ENCODE assay signal across 22 cellular contexts in genomic region chr10:6012506-6012905, GRCh38. TPM values are rescaled to one million over a fixed set of nuclear protein-coding genes. Genes with fewer than 3 reads are reported as not detected.
DNase-seq lines count a peak whose midpoint lies in the region; ATAC-seq and TF ChIP-seq lines count a peak whose summit lies in the region.
"Had no signal": no experiment of that assay in that cellular context is flagged by ENCODE, and none has a peak within 500 bp of the region (broad histone marks: within the 10 kb centered on the region; RNA-seq: fewer than 3 reads in every experiment).

No MANE protein-coding gene starts in this region.

- no peaks in the 10 kb centered on the region for H3K27me3 ChIP-seq in vagina
- H3K27me3 ChIP-seq in CD8-positive, alpha-beta memory T cell (ENCODE audit: insufficient read depth, low read length, poor library complexity, severe bottlenecking): no peaks in the 10 kb centered on the region

- TF ChIP-seq CTCF in natural killer cell (IDR thresholded peaks at IDR 0.05) (no peak), vagina (IDR thresholded peaks at IDR 0.05) (no peak), MCF 10A (IDR thresholded peaks at IDR 0.05; ENCODE audit: unreplicated experiment) (no peak)

- peaks cover 4% of the 10 kb centered on the region for H3K9me3 Mint-ChIP-seq in activated CD8-positive, alpha-beta memory T cell treated with anti-CD3 and anti-CD28 coated beads, Interleukin-2, amount 10 ng/mL, durations not matched to agents 7 days and 5 days (ENCODE audit: low read depth)
- peaks cover 3% of the 10 kb centered on the region for H3K9me3 Mint-ChIP-seq in natural killer cell treated with Interleukin-12 subunit alpha and Interleukin-12 subunit beta and Interleukin-15 and Interleukin-18, amount 100 ng/mL, for 72 hours
- H3K9me3 Mint-ChIP-seq in natural killer cell: no peaks in the 10 kb centered on the region
- H3K9me3 Mint-ChIP-seq in activated T-helper 1 cell treated with anti-CD3 and anti-CD28 coated beads, Interleukin-12 subunit alpha, Interleukin-12 subunit beta, Interleukin-2, Interleukin-4 antibody, amounts not matched to agents 30 ng/mL and 10 ng/mL and 1 ng/mL, durations not matched to agents 14 hours and 24 hours and 36 hours: peaks cover 12% of the 10 kb centered on the region
- no peaks in the 10 kb centered on the region for H3K9me3 Mint-ChIP-seq in MCF 10A (ENCODE audit: unreplicated experiment)
- peaks cover 0 to 2% (median 0%) of the 10 kb centered on the region in 5 donors for H3K9me3 Mint-ChIP-seq in CD8-positive, alpha-beta memory T cell

- H3K4me3 Mint-ChIP-seq in activated CD8-positive, alpha-beta memory T cell treated with anti-CD3 and anti-CD28 coated beads, Interleukin-2, amount 10 ng/mL, durations not matched to agents 7 days and 5 days: no peak overlapping the region
- peak overlapping the region; percentile 24 for H3K4me3 Mint-ChIP-seq in natural killer cell treated with Interleukin-12 subunit alpha and Interleukin-12 subunit beta and Interleukin-15 and Interleukin-18, amount 100 ng/mL, for 72 hours
- H3K4me3 Mint-ChIP-seq in natural killer cell (no peak overlapping the region), MCF 10A (ENCODE audit: unreplicated experiment) (no peak overlapping the region)
- no peak overlapping the region for H3K4me3 Mint-ChIP-seq in activated T-helper 1 cell treated with anti-CD3 and anti-CD28 coated beads, Interleukin-12 subunit alpha, Interleukin-12 subunit beta, Interleukin-2, Interleukin-4 antibody, amounts not matched to agents 30 ng/mL and 10 ng/mL and 1 ng/mL, durations not matched to agents 14 hours and 24 hours and 36 hours
- H3K4me3 Mint-ChIP-seq in CD8-positive, alpha-beta memory T cell: no peak overlapping the region

- CTCF ChIA-PET in activated CD8-positive, alpha-beta memory T cell treated with anti-CD3 and anti-CD28 coated beads, Interleukin-2, amount 10 ng/mL, durations not matched to agents 7 days and 5 days (lab: Charles Lee): interaction anchor here (0.8 to 5.2 kb wide), 8 partner anchors 19 to 78 kb away, joined by 3 to 41 read pairs (median 8); partner anchors contain the start of gene IL15RA
- CTCF ChIA-PET in MCF 10A (lab: Yijun Ruan, JAX): interaction anchor here (0.6 to 2.8 kb wide), 3 partner anchors 25 to 64 kb away, joined by 3 to 20 read pairs (median 15); no protein-coding TSS in a partner anchor
- CTCF ChIA-PET in CD8-positive, alpha-beta memory T cell (lab: Charles Lee): interaction anchor here (1.3 to 3.4 kb wide), 6 partner anchors 13 to 390 kb away, joined by 3 to 52 read pairs (median 8); no protein-coding TSS in a partner anchor

- peaks cover 66% of the 10 kb centered on the region for H3K36me3 Mint-ChIP-seq in activated CD8-positive, alpha-beta memory T cell treated with anti-CD3 and anti-CD28 coated beads, Interleukin-2, amount 10 ng/mL, durations not matched to agents 7 days and 5 days
- H3K36me3 Mint-ChIP-seq in natural killer cell treated with Interleukin-12 subunit alpha and Interleukin-12 subunit beta and Interleukin-15 and Interleukin-18, amount 100 ng/mL, for 72 hours: peaks cover 41% of the 10 kb centered on the region
- H3K36me3 Mint-ChIP-seq in natural killer cell (no peaks in the 10 kb centered on the region), MCF 10A (ENCODE audit: insufficient read depth, unreplicated experiment) (no peaks in the 10 kb centered on the region)
- peaks cover 63% of the 10 kb centered on the region for H3K36me3 Mint-ChIP-seq in activated T-helper 1 cell treated with anti-CD3 and anti-CD28 coated beads, Interleukin-12 subunit alpha, Interleukin-12 subunit beta, Interleukin-2, Interleukin-4 antibody, amounts not matched to agents 30 ng/mL and 10 ng/mL and 1 ng/mL, durations not matched to agents 14 hours and 24 hours and 36 hours (ENCODE audit: low read depth)
- peaks cover 4 to 12% (median 11%) of the 10 kb centered on the region in 3 donors for H3K36me3 Mint-ChIP-seq in CD8-positive, alpha-beta memory T cell

- H3K27ac ChIP-seq in vagina: peak overlapping the region; percentile 68
- no peak overlapping the region for H3K27ac ChIP-seq in CD8-positive, alpha-beta memory T cell (ENCODE audit: low read depth, low read length)
- H3K27ac ChIP-seq: A549 had no signal

- POLR2A ChIA-PET in MCF 10A (lab: Yijun Ruan, JAX): no interaction called here
- POLR2A ChIA-PET in CD8-positive, alpha-beta memory T cell (lab: Charles Lee): no interaction called here

- DNase-seq in activated CD8-positive, alpha-beta memory T cell treated with anti-CD3 and anti-CD28 coated beads, Interleukin-2, amount 10 ng/mL, durations not matched to agents 7 days and 5 days: peak; percentile 38
- DNase-seq in activated CD8-positive, alpha-beta memory T cell treated with anti-CD3 and anti-CD28 coated beads, Interleukin-2, amount 50 U/mL, for 4 hours: no peak
- DNase-seq in natural killer cell treated with Interleukin-12 subunit alpha and Interleukin-12 subunit beta and Interleukin-15 and Interleukin-18, amount 100 ng/mL, for 72 hours (ENCODE audit: low spot score): no peak
- DNase-seq in natural killer cell (no peak), vagina (ENCODE audit: extremely low spot score in 2 of 2) (peak in 1 of 2 donors; percentile 67), MCF 10A (ENCODE audit: unreplicated experiment) (no peak)
- DNase-seq in activated T-helper 1 cell treated with anti-CD3 and anti-CD28 coated beads, Interleukin-12 subunit alpha, Interleukin-12 subunit beta, Interleukin-2, Interleukin-4 antibody, amounts not matched to agents 30 ng/mL and 10 ng/mL and 1 ng/mL, durations not matched to agents 14 hours and 24 hours and 36 hours (ENCODE audit: low spot score): no peak
- no peak for DNase-seq in CD8-positive, alpha-beta memory T cell
- DNase-seq: C1 segment of cervical spinal cord, COR-L47, DMS 273 treated with DMSO at 0.1 percent for 48 hours, DND-41, IMR-90, NCI-H1417 treated with DMSO at 0.1 percent for 48 hours, NCI-H1930, NCI-H345, NCI-H524 treated with DMSO at 0.1 percent for 48 hours, SHP77 had no signal

- H3K36me3 ChIP-seq in vagina: no peaks in the 10 kb centered on the region
- no peaks in the 10 kb centered on the region for H3K36me3 ChIP-seq in CD8-positive, alpha-beta memory T cell (ENCODE audit: insufficient read depth, low read length)
- H3K36me3 ChIP-seq: HAP-1 had no signal

- BruUV-seq in MCF 10A (replicated peaks; lab: Mats Ljungman, UMichigan): no TSS peak

- no peak overlapping the region for H3K27ac Mint-ChIP-seq in activated CD8-positive, alpha-beta memory T cell treated with anti-CD3 and anti-CD28 coated beads, Interleukin-2, amount 10 ng/mL, durations not matched to agents 7 days and 5 days
- peak overlapping the region; percentile 75 to 76 for H3K27ac Mint-ChIP-seq in natural killer cell treated with Interleukin-12 subunit alpha and Interleukin-12 subunit beta and Interleukin-15 and Interleukin-18, amount 100 ng/mL, for 72 hours
- H3K27ac Mint-ChIP-seq in natural killer cell (no peak overlapping the region), MCF 10A (ENCODE audit: low read depth, unreplicated experiment) (no peak overlapping the region)
- peak overlapping the region; percentile 14 for H3K27ac Mint-ChIP-seq in activated T-helper 1 cell treated with anti-CD3 and anti-CD28 coated beads, Interleukin-12 subunit alpha, Interleukin-12 subunit beta, Interleukin-2, Interleukin-4 antibody, amounts not matched to agents 30 ng/mL and 10 ng/mL and 1 ng/mL, durations not matched to agents 14 hours and 24 hours and 36 hours
- peak overlapping the region in 3 of 8 donors; percentile 2 to 80 (median 17) for H3K27ac Mint-ChIP-seq in CD8-positive, alpha-beta memory T cell

- H3K4me3 ChIP-seq in vagina: no peak overlapping the region
- no peak overlapping the region for H3K4me3 ChIP-seq in CD8-positive, alpha-beta memory T cell (ENCODE audit: low read length)
- H3K4me3 ChIP-seq: A549, HAP-1 had no signal

- no peaks in the 10 kb centered on the region for H3K27me3 Mint-ChIP-seq in activated CD8-positive, alpha-beta memory T cell treated with anti-CD3 and anti-CD28 coated beads, Interleukin-2, amount 10 ng/mL, durations not matched to agents 7 days and 5 days
- H3K27me3 Mint-ChIP-seq in natural killer cell treated with Interleukin-12 subunit alpha and Interleukin-12 subunit beta and Interleukin-15 and Interleukin-18, amount 100 ng/mL, for 72 hours: peaks cover 0 to 6% of the 10 kb centered on the region in 2 donors
- H3K27me3 Mint-ChIP-seq in natural killer cell (ENCODE audit: low read depth in 2 of 2) (peaks cover 0 to 3% of the 10 kb centered on the region in 2 donors), MCF 10A (ENCODE audit: insufficient read depth, unreplicated experiment) (no peaks in the 10 kb centered on the region)
- no peaks in the 10 kb centered on the region for H3K27me3 Mint-ChIP-seq in activated T-helper 1 cell treated with anti-CD3 and anti-CD28 coated beads, Interleukin-12 subunit alpha, Interleukin-12 subunit beta, Interleukin-2, Interleukin-4 antibody, amounts not matched to agents 30 ng/mL and 10 ng/mL and 1 ng/mL, durations not matched to agents 14 hours and 24 hours and 36 hours (ENCODE audit: insufficient read depth)
- peaks cover 2 to 7% of the 10 kb centered on the region in 2 donors for H3K27me3 Mint-ChIP-seq in CD8-positive, alpha-beta memory T cell

- no peaks in the 10 kb centered on the region for H3K9me3 ChIP-seq in vagina
- H3K9me3 ChIP-seq in CD8-positive, alpha-beta memory T cell (ENCODE audit: low read length): no peaks in the 10 kb centered on the region
- H3K9me3 ChIP-seq: HAP-1 had no signal

- H3K4me1 Mint-ChIP-seq in activated CD8-positive, alpha-beta memory T cell treated with anti-CD3 and anti-CD28 coated beads, Interleukin-2, amount 10 ng/mL, durations not matched to agents 7 days and 5 days: peaks cover 45% of the 10 kb centered on the region
- peaks cover 56 to 69% of the 10 kb centered on the region in 2 donors for H3K4me1 Mint-ChIP-seq in natural killer cell treated with Interleukin-12 subunit alpha and Interleukin-12 subunit beta and Interleukin-15 and Interleukin-18, amount 100 ng/mL, for 72 hours (ENCODE audit: low read depth in 2 of 2)
- H3K4me1 Mint-ChIP-seq in natural killer cell (peaks cover 0 to 8% of the 10 kb centered on the region in 2 donors), MCF 10A (ENCODE audit: insufficient read depth, unreplicated experiment) (no peaks in the 10 kb centered on the region)
- peaks cover 63% of the 10 kb centered on the region for H3K4me1 Mint-ChIP-seq in activated T-helper 1 cell treated with anti-CD3 and anti-CD28 coated beads, Interleukin-12 subunit alpha, Interleukin-12 subunit beta, Interleukin-2, Interleukin-4 antibody, amounts not matched to agents 30 ng/mL and 10 ng/mL and 1 ng/mL, durations not matched to agents 14 hours and 24 hours and 36 hours (ENCODE audit: low read depth)
- peaks cover 14 to 19% (median 16%) of the 10 kb centered on the region in 3 donors for H3K4me1 Mint-ChIP-seq in CD8-positive, alpha-beta memory T cell

- intact Hi-C loops in natural killer cell (cut with micrococcal nuclease): loop anchor here (10.0 kb wide), 1 partner anchor 132 kb away; no protein-coding TSS in a partner anchor
- intact Hi-C loops in activated T-helper 1 cell treated with anti-CD3 and anti-CD28 coated beads, Interleukin-12 subunit alpha, Interleukin-12 subunit beta, Interleukin-2, Interleukin-4 antibody, amounts not matched to agents 30 ng/mL and 10 ng/mL and 1 ng/mL, durations not matched to agents 14 hours and 24 hours and 36 hours (cut with micrococcal nuclease): loop anchor here (5.0 kb wide), 1 partner anchor 200 kb away; the partner anchor contains the start of gene GDI2
- intact Hi-C loops in vagina (cut with DNase I): no loop called here
- intact Hi-C loops in MCF 10A (cut with micrococcal nuclease): loop anchor here (5.0 kb wide), 1 partner anchor 75 kb away; the partner anchor contains the start of gene RBM17

- no peak for TF ChIP-seq POLR2A in vagina (IDR thresholded peaks at IDR 0.05)

- H3K4me1 ChIP-seq in vagina: peaks cover 11% of the 10 kb centered on the region
- H3K4me1 ChIP-seq in CD8-positive, alpha-beta memory T cell (ENCODE audit: insufficient read depth, low read length): peaks cover 12% of the 10 kb centered on the region
- H3K4me1 ChIP-seq: A549, HAP-1 had no signal

- no peak for ATAC-seq in activated CD8-positive, alpha-beta memory T cell treated with anti-CD3 and anti-CD28 coated beads, Interleukin-2, amount 10 ng/mL, durations not matched to agents 7 days and 5 days
- no peak for ATAC-seq in natural killer cell treated with Interleukin-12 subunit alpha and Interleukin-12 subunit beta and Interleukin-15 and Interleukin-18, amount 100 ng/mL, for 72 hours
- ATAC-seq in natural killer cell: no peak
- ATAC-seq: A549 had no signal

RNA-seq across cellular contexts. Expression of gene IL15RA, which starts 35.2 kb away (rescaled TPM):
- total RNA-seq in activated CD8-positive, alpha-beta memory T cell treated with anti-CD3 and anti-CD28 coated beads, Interleukin-2, amount 10 ng/mL, durations not matched to agents 7 days and 5 days: 10 to 100 TPM; 31.1 to 31.7 TPM
- total RNA-seq in natural killer cell treated with Interleukin-12 subunit alpha and Interleukin-12 subunit beta and Interleukin-15 and Interleukin-18, amount 100 ng/mL, for 72 hours: 100 to 1,000 TPM in 1 of 2 donors, 10 to 100 TPM in 1; 56.7 to 125 TPM
- total RNA-seq in natural killer cell: 10 to 100 TPM; 10.7 to 11.8 (median 11.3) TPM
- 23.4 and 24.4 TPM in 2 replicates for total RNA-seq in activated T-helper 1 cell treated with anti-CD3 and anti-CD28 coated beads, Interleukin-12 subunit alpha, Interleukin-12 subunit beta, Interleukin-2, Interleukin-4 antibody, amounts not matched to agents 30 ng/mL and 10 ng/mL and 1 ng/mL, durations not matched to agents 14 hours and 24 hours and 36 hours
- total RNA-seq in vagina: 41.0 TPM
- total RNA-seq in MCF 10A (2022): 6.0 and 7.9 TPM in 2 replicates
- 10 to 100 TPM; 30.1 to 33.5 TPM for total RNA-seq in CD8-positive, alpha-beta memory T cell
- polyA plus RNA-seq in CD8-positive, alpha-beta memory T cell: 19.8 TPM

RNA-seq across cellular contexts. Expression of gene IL2RA, which starts 49.7 kb away (rescaled TPM):
- 100 to 1,000 TPM; 302 to 832 TPM for total RNA-seq in activated CD8-positive, alpha-beta memory T cell treated with anti-CD3 and anti-CD28 coated beads, Interleukin-2, amount 10 ng/mL, durations not matched to agents 7 days and 5 days
- total RNA-seq in natural killer cell treated with Interleukin-12 subunit alpha and Interleukin-12 subunit beta and Interleukin-15 and Interleukin-18, amount 100 ng/mL, for 72 hours: 1,000 to 10,000 TPM; 1,064 to 1,187 TPM
- total RNA-seq in natural killer cell (10 to 100 TPM in 1 of 3 donors, 1 to 10 TPM in 2; 3.4 to 11.2 (median 3.7) TPM), vagina (not detected), MCF 10A (2022) (not detected in 2 replicates)
- 1,237 and 1,254 TPM in 2 replicates for total RNA-seq in activated T-helper 1 cell treated with anti-CD3 and anti-CD28 coated beads, Interleukin-12 subunit alpha, Interleukin-12 subunit beta, Interleukin-2, Interleukin-4 antibody, amounts not matched to agents 30 ng/mL and 10 ng/mL and 1 ng/mL, durations not matched to agents 14 hours and 24 hours and 36 hours
- 1,000 to 10,000 TPM; 1,178 to 1,224 TPM for total RNA-seq in CD8-positive, alpha-beta memory T cell
- 8.3 TPM for polyA plus RNA-seq in CD8-positive, alpha-beta memory T cell
- total RNA-seq: IMR-90, M059J, RPMI7951 had no signal
- polyA plus RNA-seq: A549, IMR-90 had no signal

Comparison
In these comparisons a context has a peak if more than half of its experiments do, and no peak if none do; other contexts are left out.
1. H3K27ac Mint-ChIP-seq: peak in natural killer cell treated with Interleukin-12 subunit alpha and Interleukin-12 subunit beta and Interleukin-15 and Interleukin-18, amount 100 ng/mL, for 72 hours (2 of 2) and activated T-helper 1 cell treated with anti-CD3 and anti-CD28 coated beads, Interleukin-12 subunit alpha, Interleukin-12 subunit beta, Interleukin-2, Interleukin-4 antibody, amounts not matched to agents 30 ng/mL and 10 ng/mL and 1 ng/mL, durations not matched to agents 14 hours and 24 hours and 36 hours (single experiment); none in activated CD8-positive, alpha-beta memory T cell treated with anti-CD3 and anti-CD28 coated beads, Interleukin-2, amount 10 ng/mL, durations not matched to agents 7 days and 5 days (single experiment), natural killer cell (0 of 2) and MCF 10A (single experiment).
2. RNA of gene IL2RA, which starts 49.7 kb away (total RNA-seq): 1,237 to 1,254 TPM in activated T-helper 1 cell treated with anti-CD3 and anti-CD28 coated beads, Interleukin-12 subunit alpha, Interleukin-12 subunit beta, Interleukin-2, Interleukin-4 antibody, amounts not matched to agents 30 ng/mL and 10 ng/mL and 1 ng/mL, durations not matched to agents 14 hours and 24 hours and 36 hours, 1,178 to 1,224 TPM in CD8-positive, alpha-beta memory T cell, 1,064 to 1,187 TPM in natural killer cell treated with Interleukin-12 subunit alpha and Interleukin-12 subunit beta and Interleukin-15 and Interleukin-18, amount 100 ng/mL, for 72 hours and 302 to 832 TPM in activated CD8-positive, alpha-beta memory T cell treated with anti-CD3 and anti-CD28 coated beads, Interleukin-2, amount 10 ng/mL, durations not matched to agents 7 days and 5 days; 3.4 to 11.2 TPM in natural killer cell, not detected in vagina (single experiment) and not detected in MCF 10A; every median in the first group is over 10 times any median in the second.